Comparison of ENCODE assay signal across 8 cellular contexts in genomic region chr20:32285082-32285620, GRCh38. TPM values are rescaled to one million over a fixed set of nuclear protein-coding genes. Genes with fewer than 3 reads are reported as not detected.
A peak's percentile ranks its signal among the peaks of the same experiment; 100 is the strongest.
DNase-seq lines count a peak whose midpoint lies in the region; ATAC-seq and TF ChIP-seq lines count a peak whose summit lies in the region.

No MANE protein-coding gene starts in this region.

- POLR2A ChIA-PET in activated CD4-positive, alpha-beta memory T cell treated with anti-CD3 and anti-CD28 coated beads, Interleukin-2, amount 10 ng/mL, durations not matched to agents 7 days and 5 days (lab: Charles Lee): interaction anchor here (0.8 to 3.6 kb wide), 12 partner anchors 8 to 534 kb away, joined by 3 to 50 read pairs (median 6); partner anchors contain the start of genes ASXL1, KIF3B and MAPRE1

- H3K27ac Mint-ChIP-seq in activated CD8-positive, alpha-beta memory T cell treated with anti-CD3 and anti-CD28 coated beads, Interleukin-2, amount 10 ng/mL, durations not matched to agents 7 days and 5 days: peak overlapping the region; percentile 88
- peak overlapping the region; percentile 80 for H3K27ac Mint-ChIP-seq in activated CD4-positive, alpha-beta memory T cell treated with anti-CD3 and anti-CD28 coated beads, Interleukin-2, amount 10 ng/mL, durations not matched to agents 7 days and 5 days
- H3K27ac Mint-ChIP-seq in progenitor cell of endocrine pancreas: peak overlapping the region; percentile 31

- no peak for DNase-seq in activated CD8-positive, alpha-beta memory T cell treated with anti-CD3 and anti-CD28 coated beads, Interleukin-2, amount 10 ng/mL, durations not matched to agents 7 days and 5 days
- DNase-seq in activated CD8-positive, alpha-beta memory T cell treated with anti-CD3 and anti-CD28 coated beads, Interleukin-2, amount 50 U/mL, for 4 hours: no peak
- DNase-seq in activated CD4-positive, alpha-beta memory T cell treated with anti-CD3 and anti-CD28 coated beads, Interleukin-2, amount 10 ng/mL, durations not matched to agents 7 days and 5 days: no peak
- DNase-seq in progenitor cell of endocrine pancreas (ENCODE audit: low spot score, unreplicated experiment) (no peak), amniotic stem cell (lab: John Stamatoyannopoulos, UW) (no peak), DMS114 treated with DMSO at 0.1 percent for 48 hours (lab: John Stamatoyannopoulos, UW; ENCODE audit: unreplicated experiment) (no peak)

- H3K27me3 Mint-ChIP-seq in activated CD8-positive, alpha-beta memory T cell treated with anti-CD3 and anti-CD28 coated beads, Interleukin-2, amount 10 ng/mL, durations not matched to agents 7 days and 5 days: no peaks in the 10 kb centered on the region
- no peaks in the 10 kb centered on the region for H3K27me3 Mint-ChIP-seq in activated CD4-positive, alpha-beta memory T cell treated with anti-CD3 and anti-CD28 coated beads, Interleukin-2, amount 10 ng/mL, durations not matched to agents 7 days and 5 days
- H3K27me3 Mint-ChIP-seq in progenitor cell of endocrine pancreas: no peaks in the 10 kb centered on the region

- H3K4me1 Mint-ChIP-seq in activated CD8-positive, alpha-beta memory T cell treated with anti-CD3 and anti-CD28 coated beads, Interleukin-2, amount 10 ng/mL, durations not matched to agents 7 days and 5 days: peaks cover 48% of the 10 kb centered on the region
- peaks cover 68% of the 10 kb centered on the region for H3K4me1 Mint-ChIP-seq in activated CD4-positive, alpha-beta memory T cell treated with anti-CD3 and anti-CD28 coated beads, Interleukin-2, amount 10 ng/mL, durations not matched to agents 7 days and 5 days
- peaks cover 37% of the 10 kb centered on the region for H3K4me1 Mint-ChIP-seq in progenitor cell of endocrine pancreas (ENCODE audit: low read depth)

- CTCF ChIA-PET in activated CD8-positive, alpha-beta memory T cell treated with anti-CD3 and anti-CD28 coated beads, Interleukin-2, amount 10 ng/mL, durations not matched to agents 7 days and 5 days (lab: Charles Lee): interaction anchor here (0.7 to 2.0 kb wide), 11 partner anchors 9 to 557 kb away, joined by 3 to 6 read pairs (median 3); partner anchors contain the start of gene PLAGL2
- CTCF ChIA-PET in activated CD4-positive, alpha-beta memory T cell treated with anti-CD3 and anti-CD28 coated beads, Interleukin-2, amount 10 ng/mL, durations not matched to agents 7 days and 5 days (lab: Charles Lee): interaction anchor here (0.7 to 2.1 kb wide), 8 partner anchors 8 to 505 kb away, joined by 3 to 5 read pairs (median 4); partner anchors contain the start of gene ASXL1

- TF ChIP-seq CTCF in progenitor cell of endocrine pancreas (IDR thresholded peaks at IDR 0.05; ENCODE audit: unreplicated experiment): no peak

- peaks cover 19% of the 10 kb centered on the region for H3K36me3 Mint-ChIP-seq in activated CD8-positive, alpha-beta memory T cell treated with anti-CD3 and anti-CD28 coated beads, Interleukin-2, amount 10 ng/mL, durations not matched to agents 7 days and 5 days
- H3K36me3 Mint-ChIP-seq in activated CD4-positive, alpha-beta memory T cell treated with anti-CD3 and anti-CD28 coated beads, Interleukin-2, amount 10 ng/mL, durations not matched to agents 7 days and 5 days (ENCODE audit: low read depth): peaks cover 39% of the 10 kb centered on the region
- peaks cover 6% of the 10 kb centered on the region for H3K36me3 Mint-ChIP-seq in progenitor cell of endocrine pancreas (ENCODE audit: insufficient read depth)

- H3K4me3 Mint-ChIP-seq in activated CD8-positive, alpha-beta memory T cell treated with anti-CD3 and anti-CD28 coated beads, Interleukin-2, amount 10 ng/mL, durations not matched to agents 7 days and 5 days: peak overlapping the region; percentile 6
- H3K4me3 Mint-ChIP-seq in activated CD4-positive, alpha-beta memory T cell treated with anti-CD3 and anti-CD28 coated beads, Interleukin-2, amount 10 ng/mL, durations not matched to agents 7 days and 5 days: no peak overlapping the region
- H3K4me3 Mint-ChIP-seq in progenitor cell of endocrine pancreas (ENCODE audit: low read depth): no peak overlapping the region

- no peaks in the 10 kb centered on the region for H3K9me3 Mint-ChIP-seq in activated CD8-positive, alpha-beta memory T cell treated with anti-CD3 and anti-CD28 coated beads, Interleukin-2, amount 10 ng/mL, durations not matched to agents 7 days and 5 days (ENCODE audit: low read depth)
- no peaks in the 10 kb centered on the region for H3K9me3 Mint-ChIP-seq in activated CD4-positive, alpha-beta memory T cell treated with anti-CD3 and anti-CD28 coated beads, Interleukin-2, amount 10 ng/mL, durations not matched to agents 7 days and 5 days
- no peaks in the 10 kb centered on the region for H3K9me3 Mint-ChIP-seq in progenitor cell of endocrine pancreas (ENCODE audit: low read depth)

- peak; percentile 46 for ATAC-seq in activated CD8-positive, alpha-beta memory T cell treated with anti-CD3 and anti-CD28 coated beads, Interleukin-2, amount 10 ng/mL, durations not matched to agents 7 days and 5 days
- ATAC-seq in GM21717 (IDR thresholded peaks at IDR 0.05; ENCODE audit: unreplicated experiment) (peak; percentile 29), HG02884 (IDR thresholded peaks at IDR 0.05; ENCODE audit: unreplicated experiment) (no peak)

RNA-seq across cellular contexts. Expression of gene KIF3B, which starts 7.7 kb away (rescaled TPM):
- total RNA-seq in activated CD8-positive, alpha-beta memory T cell treated with anti-CD3 and anti-CD28 coated beads, Interleukin-2, amount 10 ng/mL, durations not matched to agents 7 days and 5 days: 10 to 100 TPM; 19.9 to 26.0 TPM
- total RNA-seq in activated CD4-positive, alpha-beta memory T cell treated with anti-CD3 and anti-CD28 coated beads, Interleukin-2, amount 10 ng/mL, durations not matched to agents 7 days and 5 days: 10 to 100 TPM; 23.1 to 23.4 TPM
- total RNA-seq in progenitor cell of endocrine pancreas: 60.2 and 61.6 TPM in 2 replicates

Comparison
In these comparisons a context has a peak if more than half of its experiments do, and no peak if none do; other contexts are left out.
1. H3K27ac Mint-ChIP-seq: peak in every context shown above with its lines; median percentile 88 in activated CD8-positive, alpha-beta memory T cell treated with anti-CD3 and anti-CD28 coated beads, Interleukin-2, amount 10 ng/mL, durations not matched to agents 7 days and 5 days; 80 in activated CD4-positive, alpha-beta memory T cell treated with anti-CD3 and anti-CD28 coated beads, Interleukin-2, amount 10 ng/mL, durations not matched to agents 7 days and 5 days; 31 in progenitor cell of endocrine pancreas.